Comparison of ENCODE assay signal across 7 cellular contexts in the genomic region with DNA sequence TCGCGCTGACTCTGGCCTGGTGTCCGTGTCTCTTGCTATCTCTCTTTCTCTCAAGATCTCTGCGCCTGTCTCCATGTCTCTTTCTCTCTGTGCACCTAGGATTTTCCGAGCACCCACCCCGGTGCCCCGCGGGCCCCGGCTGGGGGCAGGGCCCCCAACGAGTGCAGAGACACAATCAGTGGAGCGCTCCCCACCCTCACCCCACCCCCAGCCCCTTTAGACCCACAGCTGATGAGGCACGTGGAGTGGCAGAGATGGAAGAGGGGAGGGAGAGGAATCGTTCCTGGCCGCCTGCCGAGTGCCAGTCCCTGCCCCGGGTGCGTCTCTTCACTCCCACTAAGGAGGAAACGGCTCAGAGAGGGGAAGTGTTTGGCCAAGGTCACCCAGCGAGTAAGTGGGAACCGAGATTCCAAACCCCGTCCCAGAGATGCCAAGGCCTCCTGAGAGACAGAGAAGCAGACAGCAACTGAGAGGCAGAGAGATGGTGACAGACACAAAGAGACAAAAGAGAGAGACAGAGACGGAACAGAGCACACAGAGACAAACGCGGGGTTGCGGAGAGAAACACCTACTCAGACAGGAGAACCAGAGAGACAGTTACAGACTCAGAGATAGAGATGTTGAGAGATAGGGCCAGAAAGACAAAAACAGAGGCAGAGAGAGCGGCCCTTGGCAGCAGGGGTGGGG. TPM values are rescaled to one million over a fixed set of nuclear protein-coding genes. Genes with fewer than 3 reads are reported as not detected.
DNase-seq lines count a peak whose midpoint lies in the region; ATAC-seq, FAIRE-seq and TF ChIP-seq lines count a peak whose summit lies in the region.

No MANE protein-coding gene starts in this region.

- POLR2A ChIA-PET in RWPE1 (lab: Yijun Ruan, JAX; ENCODE audit: low non-redundant PET) = no interaction called here

- TF ChIP-seq CTCF in RWPE1 (conservative IDR thresholded peaks at IDR 0.05; ENCODE audit: low read depth) (no peak), astrocyte of the spinal cord (IDR thresholded peaks at IDR 0.05; ENCODE audit: low read depth, low read length) (no peak)

- no peaks in the 10 kb centered on the region for H3K9me3 ChIP-seq in iPS-18c (ENCODE audit: control insufficient read depth, insufficient read depth, low read length)

- CTCF ChIA-PET in RWPE1 (lab: Yijun Ruan, JAX) = no interaction called here

- H3K4me3 ChIP-seq in astrocyte of the spinal cord (ENCODE audit: low read depth, low read length) (peak overlapping the region; percentile 49), iPS-18c (ENCODE audit: insufficient read depth, low read depth, low read length) (peak overlapping the region; percentile 63), skeletal muscle cell (ENCODE audit: low read depth, low read length) (peak overlapping the region; percentile 82)

- H3K27ac ChIP-seq in RWPE1 = peak overlapping the region; percentile 100

- peak; percentile 12 for ATAC-seq in HG03520 (IDR thresholded peaks at IDR 0.05; ENCODE audit: unreplicated experiment)

- DNase-seq in GM12892 (ENCODE audit: insufficient read length) (no peak), RWPE1 (ENCODE audit: low spot score) (no peak), astrocyte of the spinal cord (ENCODE audit: low read depth, low spot score) (peak; percentile 71), skeletal muscle cell (ENCODE audit: low read depth) (no peak), NCI-H1436 (lab: John Stamatoyannopoulos, UW) (no peak)

- in situ Hi-C loops in astrocyte of the spinal cord (cut with HindIII; ENCODE audit: low sequenced_read_pairs) = no loop called here

- peak; percentile 78 for FAIRE-seq in GM12892 (lab: Jason Lieb, UNC)

- TF ChIP-seq POLR2A in GM12892 (IDR thresholded peaks at IDR 0.05; ENCODE audit: low read depth, low read length) = no peak

RNA-seq across cellular contexts. Expression of gene BCL3, which starts 0.6 kb away (rescaled TPM):
- 3.3 TPM for polyA plus RNA-seq in GM12892 (2012; ENCODE audit: missing spikeins)

RNA-seq across cellular contexts. Expression of gene CBLC, which starts 29.8 kb away (rescaled TPM):
- not detected for polyA plus RNA-seq in GM12892 (2012; ENCODE audit: missing spikeins)

RNA-seq across cellular contexts. Expression of gene CEACAM16, which starts 48.9 kb away (rescaled TPM):
- not detected for polyA plus RNA-seq in GM12892 (2012; ENCODE audit: missing spikeins)
